23 cellular contexts compared by ENCODE assay signal in genomic region chr1:199079994-199080393, GRCh38.
"Had no signal": no experiment of that assay in that cellular context is flagged by ENCODE, and none has a peak within 500 bp of the region (broad histone marks: within the 10 kb centered on the region; RNA-seq: fewer than 3 reads in every experiment).

No MANE protein-coding gene starts in this region.

- H3K4me3 Mint-ChIP-seq: memory B cell; mesothelial cell of epicardium; natural killer cell treated with Interleukin-12 subunit alpha and Interleukin-12 subunit beta and Interleukin-15 and Interleukin-18, amount 100 ng/mL, for 72 hours; neural progenitor cell had no signal

- H3K36me3 ChIP-seq: gastrocnemius medialis, left lung, lower lobe of right lung, neural progenitor cell, ovary, right atrium auricular region, suprapubic skin, tibial nerve, upper lobe of right lung, vagina had no signal

- H3K36me3 Mint-ChIP-seq: memory B cell, mesothelial cell of epicardium, neural progenitor cell had no signal

- H3K9ac ChIP-seq: neural progenitor cell had no signal

- H3K27ac ChIP-seq: gastrocnemius medialis, left lung, lower lobe of right lung, neural progenitor cell, ovary, right atrium auricular region, suprapubic skin, tibial nerve, upper lobe of right lung, vagina had no signal

- H3K4me2 ChIP-seq: neural progenitor cell had no signal

- H2AFZ ChIP-seq: neural progenitor cell had no signal

- H3K9me3 Mint-ChIP-seq: memory B cell; mesothelial cell of epicardium; natural killer cell treated with Interleukin-12 subunit alpha and Interleukin-12 subunit beta and Interleukin-15 and Interleukin-18, amount 100 ng/mL, for 72 hours; neural progenitor cell had no signal

- H3K27me3 Mint-ChIP-seq: memory B cell; natural killer cell treated with Interleukin-12 subunit alpha and Interleukin-12 subunit beta and Interleukin-15 and Interleukin-18, amount 100 ng/mL, for 72 hours had no signal

- H3K9me3 ChIP-seq: gastrocnemius medialis, left lung, lower lobe of right lung, ovary, right atrium auricular region, suprapubic skin, tibial nerve, upper lobe of right lung, vagina had no signal

- H3K27ac Mint-ChIP-seq: memory B cell; mesothelial cell of epicardium; natural killer cell treated with Interleukin-12 subunit alpha and Interleukin-12 subunit beta and Interleukin-15 and Interleukin-18, amount 100 ng/mL, for 72 hours; neural progenitor cell had no signal

- H3K4me1 ChIP-seq: gastrocnemius medialis, lower lobe of right lung, neural progenitor cell, right atrium auricular region, suprapubic skin, tibial nerve, upper lobe of right lung, vagina had no signal

- H3K4me3 ChIP-seq: gastrocnemius medialis, left lung, lower lobe of right lung, neural progenitor cell, ovary, right atrium auricular region, smooth muscle cell, suprapubic skin, tibial nerve, upper lobe of right lung, vagina had no signal

- DNase-seq: cortex of kidney; effector memory CD4-positive, alpha-beta T cell; gastrocnemius medialis; glutamatergic neuron; islet precursor cell; left lung; lower lobe of right lung; nucleus accumbens; ovary; stimulated activated CD4-positive, alpha-beta T cell treated with anti-CD3 and anti-CD28 coated beads, Interleukin-2, amount 100 ng/mL, for 48 hours; stimulated activated naive CD4-positive, alpha-beta T cell treated with Interleukin-2 at 50 U/mL for 16 hours; upper lobe of right lung had no signal

- H3K27me3 ChIP-seq: gastrocnemius medialis, left lung, neural progenitor cell, ovary, right atrium auricular region, suprapubic skin, tibial nerve, upper lobe of right lung, vagina had no signal

- ATAC-seq: esophagus mucosa; gastrocnemius medialis; left lung; lower lobe of right lung; natural killer cell treated with Interleukin-12 subunit alpha and Interleukin-12 subunit beta and Interleukin-15 and Interleukin-18, amount 100 ng/mL, for 72 hours; upper lobe of right lung had no signal

- FAIRE-seq: endometrium had no signal

- H3K4me1 Mint-ChIP-seq: memory B cell, neural progenitor cell had no signal
